19 cellular contexts compared by ENCODE assay signal in the genomic region with DNA sequence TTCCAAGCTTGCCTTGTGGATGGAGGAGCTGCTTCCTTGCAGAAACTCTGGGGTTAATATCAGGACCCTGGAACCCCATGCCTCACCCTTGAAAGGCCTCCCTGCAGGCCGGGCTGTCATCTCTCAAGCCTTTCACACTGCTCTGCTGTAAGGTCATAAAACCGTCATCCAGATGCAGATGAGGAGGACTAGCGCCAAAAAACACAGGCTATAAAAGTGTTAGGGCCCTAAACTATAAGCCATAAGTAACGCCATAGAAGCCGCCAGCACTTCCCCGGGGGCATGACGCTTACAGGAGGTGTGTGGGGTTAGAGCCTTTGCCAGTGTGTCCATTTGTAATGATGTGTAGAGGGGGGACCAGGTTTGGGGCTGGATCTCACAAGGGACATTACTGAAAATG. TPM values are rescaled to one million over a fixed set of nuclear protein-coding genes. Genes with fewer than 3 reads are reported as not detected.
"Had no signal": no experiment of that assay in that cellular context is flagged by ENCODE, and none has a peak within 500 bp of the region (broad histone marks: within the 10 kb centered on the region; RNA-seq: fewer than 3 reads in every experiment).

No MANE protein-coding gene starts in this region.

- DNase-seq: activated CD4-positive, alpha-beta T cell treated with anti-CD3 and anti-CD28 coated beads, Interleukin-2, amount 50 U/mL, for 48 hours; activated gamma-delta T cell treated with Interleukin-2 at 50 U/mL for 16 hours; activated T-cell treated with anti-CD3 and anti-CD28 coated beads for 4 hours; adrenal gland; cerebellar nuclear complex; cortex of kidney; erythroblast; heart left ventricle; left ventricle myocardium superior; pancreas; sigmoid colon; stimulated activated CD4-positive, alpha-beta T cell treated with anti-CD3 and anti-CD28 coated beads, Interleukin-4, amount 100 ng/mL, for 4 hours; testis had no signal

- H3K36me3 ChIP-seq: adrenal gland, gastroesophageal sphincter, heart left ventricle, pancreas, sigmoid colon, spleen, upper lobe of left lung had no signal

- H3K4me1 ChIP-seq: adrenal gland, gastroesophageal sphincter, heart left ventricle, pancreas, testis, upper lobe of left lung had no signal

- H3K27ac ChIP-seq: adrenal gland, gastroesophageal sphincter, heart left ventricle, pancreas, sigmoid colon, spleen, testis, upper lobe of left lung had no signal

- H3K4me3 ChIP-seq: adrenal gland, gastroesophageal sphincter, heart left ventricle, pancreas, sigmoid colon, spleen, testis, upper lobe of left lung had no signal

- H3K9me3 ChIP-seq: adrenal gland, gastroesophageal sphincter, heart left ventricle, pancreas, sigmoid colon, testis, upper lobe of left lung had no signal

- H3K27me3 ChIP-seq: adrenal gland, heart left ventricle, pancreas, sigmoid colon, spleen, testis, upper lobe of left lung had no signal

- ATAC-seq: activated naive CD4-positive, alpha-beta T cell treated with anti-CD3 and anti-CD28 coated beads, Interleukin-2, amount 50 U/mL, for 72 hours; gastroesophageal sphincter; heart left ventricle; left ventricle myocardium superior; pancreas; stimulated activated memory B cell treated with anti-CD40 and anti-IgM and Interleukin-4, amounts not matched to agents 10 μg/mL and 1 μg/mL and 100 μg/mL, for 72 hours had no signal

RNA-seq across cellular contexts. Expression of a gene that starts 47.6 kb away (rescaled TPM):
- total RNA-seq: activated T-helper 1 cell treated with anti-CD3 and anti-CD28 coated beads, Interleukin-12 subunit alpha, Interleukin-12 subunit beta, Interleukin-2, Interleukin-4 antibody, amounts not matched to agents 30 ng/mL and 10 ng/mL and 1 ng/mL, durations not matched to agents 14 hours and 24 hours and 36 hours; left ventricle myocardium superior had no signal
